15 cellular contexts compared by ENCODE assay signal in genomic region chr3:86772699-86773098, GRCh38.
A peak's percentile ranks its signal among the peaks of the same experiment; 100 is the strongest.
DNase-seq lines count a peak whose midpoint lies in the region; ATAC-seq and TF ChIP-seq lines count a peak whose summit lies in the region.
"Had no signal": no experiment of that assay in that cellular context is flagged by ENCODE, and none has a peak within 500 bp of the region (broad histone marks: within the 10 kb centered on the region; RNA-seq: fewer than 3 reads in every experiment).

No MANE protein-coding gene starts in this region.

- 0 out of 2 replicates have a peak overlapping the region, but pooled peaks have one; percentile 22 for H2AFZ ChIP-seq in OCI-LY3 (ENCODE audit: low read depth, low read length)

- no peaks in the 10 kb centered on the region for H3K36me3 ChIP-seq in OCI-LY3 (replicated peaks; ENCODE audit: low read depth, low read length)

- H3K27me3 ChIP-seq in OCI-LY3 (ENCODE audit: low read depth, low read length) (no peaks in the 10 kb centered on the region), foreskin keratinocyte (no peaks in the 10 kb centered on the region)

- no peaks in the 10 kb centered on the region for H3K4me1 ChIP-seq in OCI-LY3 (ENCODE audit: low read length)
- no peaks in the 10 kb centered on the region for H3K4me1 ChIP-seq in foreskin keratinocyte

- H3K27me3 Mint-ChIP-seq in stimulated activated memory B cell treated with anti-CD40 and anti-IgM and Interleukin-4, amounts not matched to agents 10 μg/mL and 1 μg/mL and 100 μg/mL, for 72 hours: no peaks in the 10 kb centered on the region
- H3K27me3 Mint-ChIP-seq: CD4-positive, alpha-beta memory T cell had no signal

- DNase-seq in foreskin keratinocyte (no peak), NOMO-1 treated with dmso at 0.1 percent for 144 hours (lab: John Stamatoyannopoulos, UW; ENCODE audit: unreplicated experiment) (no peak), C1 segment of cervical spinal cord (lab: John Stamatoyannopoulos, UW) (no peak)
- DNase-seq: ACHN; AML-193; CD4-positive, alpha-beta memory T cell; DMS153; DMS79; GDM1; H9; KG1 had no signal

- H3K9me3 Mint-ChIP-seq in stimulated activated memory B cell treated with anti-CD40 and anti-IgM and Interleukin-4, amounts not matched to agents 10 μg/mL and 1 μg/mL and 100 μg/mL, for 72 hours: no peaks in the 10 kb centered on the region
- H3K9me3 Mint-ChIP-seq: CD14-positive monocyte, H9 had no signal

- H3K4me2 ChIP-seq in OCI-LY3 (ENCODE audit: low read length): no peak overlapping the region

- no peak overlapping the region for H3K4me3 ChIP-seq in OCI-LY3 (ENCODE audit: low read length)

- no peaks in the 10 kb centered on the region for H3K36me3 Mint-ChIP-seq in stimulated activated memory B cell treated with anti-CD40 and anti-IgM and Interleukin-4, amounts not matched to agents 10 μg/mL and 1 μg/mL and 100 μg/mL, for 72 hours
- H3K36me3 Mint-ChIP-seq: CD14-positive monocyte; CD4-positive, alpha-beta memory T cell had no signal

- no peak overlapping the region for H3K27ac ChIP-seq in OCI-LY3 (ENCODE audit: low read length)
- no peak overlapping the region for H3K27ac ChIP-seq in foreskin keratinocyte

- H3K9ac ChIP-seq in OCI-LY3 (ENCODE audit: low read length): no peak overlapping the region

- no peaks in the 10 kb centered on the region for H3K4me1 Mint-ChIP-seq in stimulated activated memory B cell treated with anti-CD40 and anti-IgM and Interleukin-4, amounts not matched to agents 10 μg/mL and 1 μg/mL and 100 μg/mL, for 72 hours
- H3K4me1 Mint-ChIP-seq: CD14-positive monocyte; CD4-positive, alpha-beta memory T cell had no signal

- ATAC-seq in foreskin keratinocyte (peak; percentile 9), HG02870 (IDR thresholded peaks at IDR 0.05; ENCODE audit: unreplicated experiment) (no peak)
- peak; percentile 18 for ATAC-seq in stimulated activated memory B cell treated with anti-CD40 and anti-IgM and Interleukin-4, amounts not matched to agents 10 μg/mL and 1 μg/mL and 100 μg/mL, for 72 hours

- no peaks in the 10 kb centered on the region for H3K9me3 ChIP-seq in OCI-LY3 (ENCODE audit: insufficient read depth, low read length)

- no peaks in the 10 kb centered on the region for H4K20me1 ChIP-seq in OCI-LY3 (ENCODE audit: insufficient read depth, low read length)

- no peak for TF ChIP-seq CTCF in OCI-LY3 (IDR thresholded peaks at IDR 0.05; ENCODE audit: low read depth, low read length)
- TF ChIP-seq CTCF in foreskin keratinocyte (conservative IDR thresholded peaks at IDR 0.05): no peak

- no peaks in the 10 kb centered on the region for H3K79me2 ChIP-seq in OCI-LY3 (ENCODE audit: low read length)

- H3K4me3 Mint-ChIP-seq in stimulated activated memory B cell treated with anti-CD40 and anti-IgM and Interleukin-4, amounts not matched to agents 10 μg/mL and 1 μg/mL and 100 μg/mL, for 72 hours: no peak overlapping the region
- H3K4me3 Mint-ChIP-seq: CD14-positive monocyte; CD4-positive, alpha-beta memory T cell; H9 had no signal

- H3K27ac Mint-ChIP-seq in stimulated activated memory B cell treated with anti-CD40 and anti-IgM and Interleukin-4, amounts not matched to agents 10 μg/mL and 1 μg/mL and 100 μg/mL, for 72 hours: no peak overlapping the region
- H3K27ac Mint-ChIP-seq: CD14-positive monocyte; CD4-positive, alpha-beta memory T cell had no signal
